In the genomic region with DNA sequence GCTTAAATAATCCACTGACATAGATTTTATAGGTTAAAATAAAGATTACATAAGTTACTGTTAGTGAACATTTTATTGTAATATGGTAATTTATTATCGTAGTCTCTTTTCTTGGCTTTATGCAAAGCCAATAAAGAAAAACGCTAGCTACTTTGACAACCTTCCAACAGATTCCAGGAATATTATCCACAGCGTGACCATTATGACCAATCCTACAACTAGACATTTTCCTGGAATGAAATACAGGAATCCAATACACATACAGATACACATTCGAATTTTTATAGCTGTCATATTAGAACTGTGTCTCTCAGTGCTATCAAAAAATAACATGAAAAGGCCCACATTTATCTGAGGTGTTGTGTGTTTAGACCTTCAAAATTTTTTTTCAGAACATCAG, we compare ENCODE assay signal across 21 cellular contexts.
"Had no signal": no experiment of that assay in that cellular context is flagged by ENCODE, and none has a peak within 500 bp of the region (broad histone marks: within the 10 kb centered on the region; RNA-seq: fewer than 3 reads in every experiment).

No MANE protein-coding gene starts in this region.

- H3K27ac Mint-ChIP-seq: activated CD4-positive, alpha-beta T cell treated with anti-CD3 and anti-CD28 coated beads for 36 hours; activated naive CD8-positive, alpha-beta T cell treated with anti-CD3 and anti-CD28 coated beads, Interleukin-2, amount 10 ng/mL, durations not matched to agents 7 days and 5 days; activated T-helper 1 cell treated with anti-CD3 and anti-CD28 coated beads, Interleukin-12 subunit alpha, Interleukin-12 subunit beta, Interleukin-2, Interleukin-4 antibody, amounts not matched to agents 30 ng/mL and 10 ng/mL and 1 ng/mL, durations not matched to agents 14 hours and 24 hours and 36 hours; natural killer cell treated with Interleukin-12 subunit alpha and Interleukin-12 subunit beta and Interleukin-15 and Interleukin-18, amount 100 ng/mL, for 72 hours; stimulated activated naive B cell treated with anti-CD40 and anti-IgM and Interleukin-4, amounts not matched to agents 10 μg/mL and 1 μg/mL and 100 μg/mL, for 72 hours; T-helper 2 cell treated with Interferon-gamma antibody and Interleukin-4, amounts not matched to agents 5 μg/mL and 100 μg/mL, for 36 hours had no signal

- H3K4me1 ChIP-seq: breast epithelium, foreskin keratinocyte, lower lobe of right lung, spleen, thyroid gland had no signal

- H3K27me3 Mint-ChIP-seq: activated CD4-positive, alpha-beta T cell treated with anti-CD3 and anti-CD28 coated beads for 36 hours; activated naive CD8-positive, alpha-beta T cell treated with anti-CD3 and anti-CD28 coated beads, Interleukin-2, amount 10 ng/mL, durations not matched to agents 7 days and 5 days; natural killer cell treated with Interleukin-12 subunit alpha and Interleukin-12 subunit beta and Interleukin-15 and Interleukin-18, amount 100 ng/mL, for 72 hours; stimulated activated naive B cell treated with anti-CD40 and anti-IgM and Interleukin-4, amounts not matched to agents 10 μg/mL and 1 μg/mL and 100 μg/mL, for 72 hours had no signal

- H3K27me3 ChIP-seq: breast epithelium, foreskin keratinocyte, hepatocyte, sigmoid colon, spleen, thyroid gland had no signal

- H3K9me3 ChIP-seq: sigmoid colon, thyroid gland had no signal

- H3K9me3 Mint-ChIP-seq: natural killer cell treated with Interleukin-12 subunit alpha and Interleukin-12 subunit beta and Interleukin-15 and Interleukin-18, amount 100 ng/mL, for 72 hours had no signal

- H3K4me3 ChIP-seq: breast epithelium, coronary artery, hepatocyte, lower lobe of right lung, sigmoid colon, spleen, thyroid gland had no signal

- ATAC-seq: activated CD4-positive, alpha-beta T cell treated with anti-CD3 and anti-CD28 coated beads for 36 hours; foreskin keratinocyte; lower lobe of right lung; natural killer cell treated with Interleukin-12 subunit alpha and Interleukin-12 subunit beta and Interleukin-15 and Interleukin-18, amount 100 ng/mL, for 72 hours; stimulated activated naive B cell treated with anti-CD40 and anti-IgM and Interleukin-4, amounts not matched to agents 10 μg/mL and 1 μg/mL and 100 μg/mL, for 72 hours had no signal

- H3K36me3 ChIP-seq: breast epithelium, lower lobe of right lung, sigmoid colon, thyroid gland had no signal

- H3K4me3 Mint-ChIP-seq: activated CD4-positive, alpha-beta T cell treated with anti-CD3 and anti-CD28 coated beads for 36 hours; activated naive CD8-positive, alpha-beta T cell treated with anti-CD3 and anti-CD28 coated beads, Interleukin-2, amount 10 ng/mL, durations not matched to agents 7 days and 5 days; activated T-helper 1 cell treated with anti-CD3 and anti-CD28 coated beads, Interleukin-12 subunit alpha, Interleukin-12 subunit beta, Interleukin-2, Interleukin-4 antibody, amounts not matched to agents 30 ng/mL and 10 ng/mL and 1 ng/mL, durations not matched to agents 14 hours and 24 hours and 36 hours; natural killer cell treated with Interleukin-12 subunit alpha and Interleukin-12 subunit beta and Interleukin-15 and Interleukin-18, amount 100 ng/mL, for 72 hours; stimulated activated naive B cell treated with anti-CD40 and anti-IgM and Interleukin-4, amounts not matched to agents 10 μg/mL and 1 μg/mL and 100 μg/mL, for 72 hours; T-helper 2 cell treated with Interferon-gamma antibody and Interleukin-4, amounts not matched to agents 5 μg/mL and 100 μg/mL, for 36 hours had no signal

- DNase-seq: activated CD4-positive, alpha-beta T cell treated with anti-CD3 and anti-CD28 coated beads for 36 hours; activated CD4-positive, alpha-beta T cell treated with anti-CD3 and anti-CD28 coated beads, Interleukin-2, amount 50 U/mL, for 48 hours; activated naive CD4-positive, alpha-beta T cell; activated naive CD8-positive, alpha-beta T cell treated with anti-CD3 and anti-CD28 coated beads, Interleukin-2, amount 10 ng/mL, durations not matched to agents 7 days and 5 days; activated T-cell treated with anti-CD3 and anti-CD28 coated beads for 4 hours; anterior cingulate cortex; erythroblast; foreskin keratinocyte; lower lobe of right lung; posterior cingulate gyrus; sigmoid colon; spleen; stimulated activated CD4-positive, alpha-beta T cell treated with anti-CD3 and anti-CD28 coated beads, Interleukin-4, amount 100 ng/mL, for 4 hours; stimulated activated naive B cell treated with anti-CD40 and anti-IgM and Interleukin-4, amounts not matched to agents 10 μg/mL and 1 μg/mL and 100 μg/mL, for 72 hours; thyroid gland had no signal

- H3K4me1 Mint-ChIP-seq: activated CD4-positive, alpha-beta T cell treated with anti-CD3 and anti-CD28 coated beads for 36 hours; activated naive CD8-positive, alpha-beta T cell treated with anti-CD3 and anti-CD28 coated beads, Interleukin-2, amount 10 ng/mL, durations not matched to agents 7 days and 5 days; stimulated activated naive B cell treated with anti-CD40 and anti-IgM and Interleukin-4, amounts not matched to agents 10 μg/mL and 1 μg/mL and 100 μg/mL, for 72 hours had no signal

- H3K27ac ChIP-seq: breast epithelium, foreskin keratinocyte, hepatocyte, lower lobe of right lung, sigmoid colon, spleen, thyroid gland had no signal
